1 cellular context compared by ENCODE assay signal in the genomic region with DNA sequence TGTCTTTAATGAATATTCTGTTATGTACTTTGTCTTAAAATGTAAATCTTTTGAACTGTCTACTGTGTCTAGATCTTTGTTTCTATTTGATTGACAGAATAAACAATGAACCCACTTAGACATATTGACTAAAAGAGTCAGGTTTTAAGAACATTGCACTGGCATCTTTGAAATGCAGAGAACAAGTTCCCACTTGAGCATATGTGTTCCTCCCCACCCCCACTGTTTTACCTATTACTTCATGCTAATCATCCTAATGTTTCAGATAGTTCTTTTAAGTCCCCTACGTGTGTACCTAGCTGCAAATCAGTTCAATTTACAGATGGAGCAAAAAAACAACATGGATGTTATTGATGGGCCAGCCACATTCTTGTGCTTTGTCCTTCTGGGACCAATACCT.
TF ChIP-seq lines count a peak whose summit lies in the region.

No MANE protein-coding gene starts in this region.

TF ChIP-seq in IMR-90, 13 proteins besides CTCF, POLR2A, EP300 and RAD21:
- TF ChIP-seq USF2 (IDR thresholded peaks at IDR 0.05; ENCODE audit: low read depth, low read length) (no peak), NFE2L2 (IDR thresholded peaks at IDR 0.05; ENCODE audit: low read depth, low read length) (no peak), RCOR1 (IDR thresholded peaks at IDR 0.05; ENCODE audit: insufficient replicate concordance, low read length) (no peak), MXI1 (IDR thresholded peaks at IDR 0.05; ENCODE audit: borderline replicate concordance, low read depth, low read length) (no peak), CHD1 (IDR thresholded peaks at IDR 0.05; ENCODE audit: low read depth, low read length) (no peak), RFX5 (IDR thresholded peaks at IDR 0.05; ENCODE audit: low read depth, low read length) (no peak), FOS (IDR thresholded peaks at IDR 0.05; ENCODE audit: low read depth, low read length) (no peak), MAFK (IDR thresholded peaks at IDR 0.05; ENCODE audit: low read depth, low read length) (no peak), SMC3 (IDR thresholded peaks at IDR 0.05; ENCODE audit: low read depth, low read length) (no peak), BHLHE40 (IDR thresholded peaks at IDR 0.05; ENCODE audit: low read depth, low read length) (no peak), MAZ (IDR thresholded peaks at IDR 0.05; ENCODE audit: borderline replicate concordance, low read depth, low read length) (no peak), CEBPB (IDR thresholded peaks at IDR 0.05; ENCODE audit: low read depth, low read length) (no peak)
- TF ChIP-seq, protein P1, sequence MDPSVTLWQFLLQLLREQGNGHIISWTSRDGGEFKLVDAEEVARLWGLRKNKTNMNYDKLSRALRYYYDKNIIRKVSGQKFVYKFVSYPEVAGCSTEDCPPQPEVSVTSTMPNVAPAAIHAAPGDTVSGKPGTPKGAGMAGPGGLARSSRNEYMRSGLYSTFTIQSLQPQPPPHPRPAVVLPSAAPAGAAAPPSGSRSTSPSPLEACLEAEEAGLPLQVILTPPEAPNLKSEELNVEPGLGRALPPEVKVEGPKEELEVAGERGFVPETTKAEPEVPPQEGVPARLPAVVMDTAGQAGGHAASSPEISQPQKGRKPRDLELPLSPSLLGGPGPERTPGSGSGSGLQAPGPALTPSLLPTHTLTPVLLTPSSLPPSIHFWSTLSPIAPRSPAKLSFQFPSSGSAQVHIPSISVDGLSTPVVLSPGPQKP (IDR thresholded peaks at IDR 0.05; ENCODE audit: borderline replicate concordance, low read depth, low read length): no peak
